8 cellular contexts compared by ENCODE assay signal in the genomic region with DNA sequence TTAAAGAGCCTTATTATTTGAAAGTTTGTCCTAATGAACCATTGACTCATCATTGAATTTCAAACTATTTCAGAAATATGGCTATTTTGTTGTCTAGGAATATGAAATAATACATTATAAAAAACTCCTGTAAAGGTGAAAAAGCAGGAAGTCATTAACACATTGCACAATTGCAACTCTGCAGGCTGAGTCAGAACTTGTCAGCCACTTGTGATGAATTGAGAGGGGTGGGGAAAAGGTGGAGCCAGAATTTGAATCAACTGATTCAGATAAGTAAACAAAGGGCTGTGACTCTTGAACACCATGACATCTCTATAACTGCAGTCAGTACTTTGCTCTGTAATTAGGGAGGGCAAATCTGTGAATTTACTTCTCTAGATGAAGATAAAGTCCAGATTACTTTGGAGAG. TPM values are rescaled to one million over a fixed set of nuclear protein-coding genes. Genes with fewer than 3 reads are reported as not detected.
A peak's percentile ranks its signal among the peaks of the same experiment; 100 is the strongest.
DNase-seq lines count a peak whose midpoint lies in the region; ATAC-seq and TF ChIP-seq lines count a peak whose summit lies in the region.
"Had no signal": no experiment of that assay in that cellular context is flagged by ENCODE, and none has a peak within 500 bp of the region (broad histone marks: within the 10 kb centered on the region; RNA-seq: fewer than 3 reads in every experiment).

No MANE protein-coding gene starts in this region.

- DNase-seq in H7 (peak; percentile 36), NCI-H2029 (lab: John Stamatoyannopoulos, UW) (peak; percentile 77), mammary epithelial cell (peak; percentile 88), progenitor cell of endocrine pancreas (ENCODE audit: low spot score, unreplicated experiment) (no peak), dorsolateral prefrontal cortex (no peak), superior temporal gyrus (ENCODE audit: extremely low spot score) (no peak)
- DNase-seq: stimulated activated CD4-positive, alpha-beta T cell treated with anti-CD3 and anti-CD28 coated beads, Interleukin-12 subunit alpha, Interleukin-12 subunit beta, amount 100 ng/mL, for 4 hours had no signal

- peak overlapping the region; percentile 73 for H3K4me2 ChIP-seq in mammary epithelial cell (ENCODE audit: insufficient read depth, low read depth, low read length)

- peaks cover 25% of the 10 kb centered on the region for H3K4me1 Mint-ChIP-seq in progenitor cell of endocrine pancreas (ENCODE audit: low read depth)

- peaks cover 24% of the 10 kb centered on the region for H3K4me1 ChIP-seq in mammary epithelial cell (ENCODE audit: insufficient read depth, low read length)

- peak overlapping the region; percentile 75 for H3K27ac Mint-ChIP-seq in progenitor cell of endocrine pancreas

- H3K27me3 Mint-ChIP-seq in progenitor cell of endocrine pancreas, result peaks cover 5% of the 10 kb centered on the region

- in situ Hi-C loops in mammary epithelial cell (cut with MboI; ENCODE audit: low sequenced_read_pairs in 2 of 2), result loop anchor here in 1 of 2 donors (10.0 kb wide), 1 partner anchor 48 kb away; no protein-coding TSS in a partner anchor

- no peaks in the 10 kb centered on the region for H3K9me3 ChIP-seq in mammary epithelial cell (replicated peaks; ENCODE audit: insufficient read depth, low read length)

- H3K4me3 ChIP-seq in H7 (ENCODE audit: insufficient read depth, low read depth, low read length) (no peak overlapping the region), mammary epithelial cell (replicated peaks in 1 of 3; ENCODE audit: insufficient read depth in 1 of 3, low read depth in 2 of 3, low read length in 3 of 3) (peak overlapping the region in 1 of 3 experiments; percentile 35), dorsolateral prefrontal cortex (no peak overlapping the region)

- H3K27me3 ChIP-seq in H7 (ENCODE audit: control insufficient read depth, insufficient read depth, low read length), result peaks cover 55% of the 10 kb centered on the region; the same call in 1 of the 2 replicates
- no peaks in the 10 kb centered on the region for H3K27me3 ChIP-seq in mammary epithelial cell (ENCODE audit: insufficient read depth, low read length)
- peaks cover 0 to 50% (median 22%) of the 10 kb centered on the region in 45 donors for H3K27me3 ChIP-seq in dorsolateral prefrontal cortex

- no peak overlapping the region for H2AFZ ChIP-seq in mammary epithelial cell (ENCODE audit: low read depth, low read length)

- TF ChIP-seq CTCF in mammary epithelial cell (conservative IDR thresholded peaks at IDR 0.05 in 1 of 2, IDR thresholded peaks at IDR 0.05 in 1 of 2; ENCODE audit: extremely low read depth in 1 of 2, insufficient read depth in 1 of 2, low read depth in 1 of 2, low read length in 2 of 2) (no peak), progenitor cell of endocrine pancreas (IDR thresholded peaks at IDR 0.05; ENCODE audit: unreplicated experiment) (no peak), dorsolateral prefrontal cortex (IDR thresholded peaks at IDR 0.05 in 54 of 56, conservative IDR thresholded peaks at IDR 0.05 in 2 of 56; ENCODE audit: low read depth in 1 of 56, partially characterized antibody in 56 of 56) (no peak)

- intact Hi-C loops in mammary epithelial cell (cut with micrococcal nuclease) (no loop called here), dorsolateral prefrontal cortex (cut with DNase I) (no loop called here)

- H3K4me3 Mint-ChIP-seq in progenitor cell of endocrine pancreas (ENCODE audit: low read depth), result no peak overlapping the region

- no peaks in the 10 kb centered on the region for H4K20me1 ChIP-seq in mammary epithelial cell (ENCODE audit: insufficient read depth, low read length)

- H3K9me3 Mint-ChIP-seq in progenitor cell of endocrine pancreas (ENCODE audit: low read depth), result no peaks in the 10 kb centered on the region

- peak overlapping the region; percentile 78 for H3K27ac ChIP-seq in mammary epithelial cell (ENCODE audit: insufficient read depth, low read depth, low read length)
- no peak overlapping the region for H3K27ac ChIP-seq in dorsolateral prefrontal cortex

- CTCF ChIA-PET in mammary epithelial cell (lab: Charles Lee; ENCODE audit: low non-redundant PET), result no interaction called here

- H3K9ac ChIP-seq in mammary epithelial cell (ENCODE audit: insufficient read depth, low read length), result no peak overlapping the region

- no peaks in the 10 kb centered on the region for H3K36me3 ChIP-seq in H7 (replicated peaks; ENCODE audit: control insufficient read depth, insufficient read depth, low read length)
- H3K36me3 ChIP-seq in mammary epithelial cell (ENCODE audit: insufficient read depth, low read length), result peaks cover 7% of the 10 kb centered on the region

- no TSS peak for BruUV-seq in mammary epithelial cell (replicated peaks; lab: Mats Ljungman, UMichigan)

- no peak for ATAC-seq in GM19023 (IDR thresholded peaks at IDR 0.05; ENCODE audit: unreplicated experiment)

- H3K36me3 Mint-ChIP-seq in progenitor cell of endocrine pancreas (ENCODE audit: insufficient read depth), result peaks cover 4% of the 10 kb centered on the region

- H3K79me2 ChIP-seq in mammary epithelial cell (ENCODE audit: insufficient read depth, low read length), result peaks cover 48% of the 10 kb centered on the region

- dilution Hi-C loops in mammary epithelial cell (cut with HindIII; ENCODE audit: low sequenced_read_pairs), result no loop called here

RNA-seq across cellular contexts. Expression of a gene that starts 6.0 kb away (rescaled TPM):
- total RNA-seq in H7 (2014; rRNA removed; shearing (Covaris generic)), result 7.5 and 8.7 TPM in 2 replicates
- total RNA-seq in mammary epithelial cell (10 to 100 TPM; 22.7 to 39.8 TPM), progenitor cell of endocrine pancreas (9.4 and 12.3 TPM in 2 replicates), dorsolateral prefrontal cortex (1 to 10 TPM in 32 of 120 experiments, under 1 TPM in 32, not detected in 56; 0.28 to 6.1 (median 1.0) TPM)
- polyA plus RNA-seq in mammary epithelial cell, result 12.1 TPM
- 5.4 TPM for polyA minus RNA-seq in mammary epithelial cell

RNA-seq across cellular contexts. Expression of a gene that starts 56.7 kb away (rescaled TPM):
- total RNA-seq in H7 (2014; rRNA removed; shearing (Covaris generic)), result not detected in 2 replicates
- total RNA-seq in mammary epithelial cell, result not detected
- not detected for polyA plus RNA-seq in mammary epithelial cell
- polyA minus RNA-seq in mammary epithelial cell, result not detected
- total RNA-seq in progenitor cell of endocrine pancreas, result not detected in 2 replicates
- total RNA-seq in dorsolateral prefrontal cortex, result not detected

Comparison
In these comparisons a context has a peak if more than half of its experiments do, and no peak if none do; other contexts are left out.
1. DNase-seq: peak in H7 (single experiment), NCI-H2029 (single experiment) and mammary epithelial cell (single experiment); none in progenitor cell of endocrine pancreas (single experiment), dorsolateral prefrontal cortex (0 of 10) and superior temporal gyrus (single experiment).